Comparison of ENCODE assay signal across 26 cellular contexts in genomic region chr21:15077529-15077928, GRCh38. TPM values are rescaled to one million over a fixed set of nuclear protein-coding genes. Genes with fewer than 3 reads are reported as not detected.
A peak's percentile ranks its signal among the peaks of the same experiment; 100 is the strongest.
DNase-seq lines count a peak whose midpoint lies in the region; ATAC-seq, FAIRE-seq and TF ChIP-seq lines count a peak whose summit lies in the region.
"Had no signal": no experiment of that assay in that cellular context is flagged by ENCODE, and none has a peak within 500 bp of the region (broad histone marks: within the 10 kb centered on the region; RNA-seq: fewer than 3 reads in every experiment).

No MANE protein-coding gene starts in this region.

- no peak for TF ChIP-seq RAD21 in A549 (conservative IDR thresholded peaks at IDR 0.05 in 1 of 2, IDR thresholded peaks at IDR 0.05 in 1 of 2)
- no peak for TF ChIP-seq RAD21 in neural cell (conservative IDR thresholded peaks at IDR 0.05)

- no peaks in the 10 kb centered on the region for H3K79me2 ChIP-seq in neural cell (replicated peaks; ENCODE audit: insufficient read depth, low read length)

- CTCF ChIA-PET in A549 (lab: Yijun Ruan, JAX), result no interaction called here

- no peaks in the 10 kb centered on the region for H4K20me1 ChIP-seq in neural cell (ENCODE audit: insufficient read depth)
- H4K20me1 ChIP-seq: BLaER1 treated with 17β-estradiol and CSF1 and Interleukin-3, amounts not matched to agents 10 nM and 100 nM had no signal

- WGBS in A549 (ENCODE audit: missing lambda C conversion rate), result 90% methylated on average over 1 of the region's 1 CpG

- H3K4me2 ChIP-seq in A549 (no peak overlapping the region), neural cell (ENCODE audit: low read length) (peak overlapping the region; percentile 19)
- H3K4me2 ChIP-seq: BLaER1 treated with 17β-estradiol and CSF1 and Interleukin-3, amounts not matched to agents 10 nM and 100 nM had no signal

- no peak overlapping the region for H2AFZ ChIP-seq in neural cell (ENCODE audit: low read depth, low read length)
- H2AFZ ChIP-seq: GM23248 had no signal

- no peak overlapping the region for H3K9ac ChIP-seq in neural cell (ENCODE audit: low read length)
- H3K9ac ChIP-seq: BLaER1 treated with 17β-estradiol and CSF1 and Interleukin-3, amounts not matched to agents 10 nM and 100 nM; GM23248 had no signal

- POLR2A ChIA-PET in A549 (lab: Yijun Ruan, JAX), result no interaction called here

- peak; percentile 3 for DNase-seq in DMS 273 (lab: John Stamatoyannopoulos, UW; ENCODE audit: unreplicated experiment)
- DNase-seq in DMS 273 treated with DMSO at 0.1 percent for 48 hours (lab: John Stamatoyannopoulos, UW), result no peak
- no peak for DNase-seq in A549 (ENCODE audit: low read depth in 1 of 2, low spot score in 1 of 2)
- no peak for DNase-seq in WERI-Rb-1
- no peak for DNase-seq in globus pallidus (ENCODE audit: low spot score)
- DNase-seq: ACHN; AML-193; BE2C; CD4-positive, alpha-beta T cell; CD8-positive, alpha-beta memory T cell; DMS153; DMS79; EL; GDM1; GM23248; H7; HCEC 1CT had no signal

- H3K27me3 ChIP-seq in WERI-Rb-1 (ENCODE audit: insufficient read depth, low read depth, severe bottlenecking) (no peaks in the 10 kb centered on the region), neural cell (ENCODE audit: insufficient read depth, low read depth, low read length) (no peaks in the 10 kb centered on the region)
- H3K27me3 ChIP-seq: BE2C; BLaER1 treated with 17β-estradiol and CSF1 and Interleukin-3, amounts not matched to agents 10 nM and 100 nM had no signal

- H3K4me1 ChIP-seq in A549, result no peaks in the 10 kb centered on the region
- H3K4me1 ChIP-seq: BLaER1 treated with 17β-estradiol and CSF1 and Interleukin-3, amounts not matched to agents 10 nM and 100 nM had no signal

- FAIRE-seq in A549 (lab: Jason Lieb, UNC), result no peak
- FAIRE-seq: A204.1, D721Med, GM12878, GM19239, H1 had no signal

- H3F3A ChIP-seq in neural cell (ENCODE audit: insufficient read depth, low read length, poor library complexity, severe bottlenecking), result no peaks in the 10 kb centered on the region

- TF ChIP-seq EP300 in A549 (IDR thresholded peaks at IDR 0.05) (no peak), neural cell (conservative IDR thresholded peaks at IDR 0.05; ENCODE audit: poor library complexity, severe bottlenecking) (no peak)

- no peak overlapping the region for H3K4me3 ChIP-seq in A549
- H3K4me3 ChIP-seq in WERI-Rb-1 (ENCODE audit: low read depth, low read length), result no peak overlapping the region
- H3K4me3 ChIP-seq in neural cell (ENCODE audit: low read length), result peak overlapping the region; percentile 15
- H3K4me3 ChIP-seq: BLaER1 treated with 17β-estradiol and CSF1 and Interleukin-3, amounts not matched to agents 10 nM and 100 nM; GM12878; GM23248 had no signal

- H3K9me2 ChIP-seq in neural cell (ENCODE audit: insufficient read depth, low read length), result no peaks in the 10 kb centered on the region

- H3K36me3 ChIP-seq in WERI-Rb-1 (no peaks in the 10 kb centered on the region), neural cell (ENCODE audit: insufficient read depth, low read length) (no peaks in the 10 kb centered on the region)
- H3K36me3 ChIP-seq: BE2C; BLaER1 treated with 17β-estradiol and CSF1 and Interleukin-3, amounts not matched to agents 10 nM and 100 nM had no signal

- no peak overlapping the region for H3K27ac ChIP-seq in A549
- peak overlapping the region; percentile 71 for H3K27ac ChIP-seq in WERI-Rb-1
- no peak overlapping the region for H3K27ac ChIP-seq in neural cell (ENCODE audit: low read length)
- H3K27ac ChIP-seq: 22Rv1; BLaER1 treated with 17β-estradiol and CSF1 and Interleukin-3, amounts not matched to agents 10 nM and 100 nM; GM23248 had no signal

- no peaks in the 10 kb centered on the region for H3K9me3 ChIP-seq in A549
- H3K9me3 ChIP-seq in WERI-Rb-1 (ENCODE audit: severe bottlenecking), result no peaks in the 10 kb centered on the region
- H3K9me3 ChIP-seq in neural cell (ENCODE audit: low read length), result no peaks in the 10 kb centered on the region
- H3K9me3 ChIP-seq: BE2C had no signal

- no peak for TF ChIP-seq POLR2A in A549 (IDR thresholded peaks at IDR 0.05; ENCODE audit: low read length)

- ATAC-seq in A549 (no peak), HG03108 (IDR thresholded peaks at IDR 0.05; ENCODE audit: unreplicated experiment) (no peak)
- ATAC-seq: GM12878 had no signal

- TF ChIP-seq CTCF in A549 (IDR thresholded peaks at IDR 0.05), result no peak
- no peak for TF ChIP-seq CTCF in WERI-Rb-1 (IDR thresholded peaks at IDR 0.05; ENCODE audit: low read depth, low read length)
- TF ChIP-seq CTCF in neural cell (IDR thresholded peaks at IDR 0.05; ENCODE audit: poor library complexity, severe bottlenecking), result no peak

TF ChIP-seq in A549, 52 proteins besides CTCF, POLR2A, EP300 and RAD21:
- no peak for TF ChIP-seq GATA3 (IDR thresholded peaks at IDR 0.05; ENCODE audit: borderline replicate concordance)
- TF ChIP-seq BHLHE40 (IDR thresholded peaks at IDR 0.05; ENCODE audit: low read depth, low read length), result no peak
- TF ChIP-seq PHF8 (IDR thresholded peaks at IDR 0.05; ENCODE audit: borderline replicate concordance, low read depth), result no peak
- no peak for TF ChIP-seq FOSL2 (IDR thresholded peaks at IDR 0.05)
- no peak for TF ChIP-seq FOSL2 (CRISPR knock-in tag; IDR thresholded peaks at IDR 0.05)
- TF ChIP-seq RARB (CRISPR knock-in tag; IDR thresholded peaks at IDR 0.05), result no peak
- TF ChIP-seq NR3C1 (IDR thresholded peaks at IDR 0.05), result no peak
- peak; percentile 53 for TF ChIP-seq MAFK (IDR thresholded peaks at IDR 0.05; ENCODE audit: partially characterized antibody)
TF ChIP-seq in A549: peak in this region for 1.

TF ChIP-seq in neural cell, 6 proteins besides CTCF, POLR2A, EP300 and RAD21:
- TF ChIP-seq REST (IDR thresholded peaks at IDR 0.05; ENCODE audit: borderline replicate concordance) (no peak), POLR2AphosphoS5 (IDR thresholded peaks at IDR 0.05) (no peak), TAF1 (IDR thresholded peaks at IDR 0.05; ENCODE audit: low read depth) (no peak), MXI1 (conservative IDR thresholded peaks at IDR 0.05; ENCODE audit: poor library complexity, severe bottlenecking) (no peak), EZH2 (IDR thresholded peaks at IDR 0.05; ENCODE audit: borderline replicate concordance, insufficient read depth, low read length, poor library complexity, severe bottlenecking) (no peak), SMC3 (conservative IDR thresholded peaks at IDR 0.05; ENCODE audit: poor library complexity) (no peak)

RNA-seq across cellular contexts. Expression of gene NRIP1, which starts 12.7 kb away (rescaled TPM):
- polyA plus RNA-seq in A549 (2011; rRNA removed) (35.5 and 41.7 TPM in 2 replicates), A549 (2017; fragmentation: RNase III; extraction: RNeasy Plus Mini Kit Qiagen cat#74134 plus additional on column Dnase treatment) (18.9 to 22.8 TPM (median 18.9 TPM) in 3 replicates), neural cell (48.2 and 48.4 TPM in 2 replicates)
- polyA plus RNA-seq in A549 (2012; cell fraction: cytosol; rRNA removed), result 3.5 and 4.5 TPM in 2 replicates
- 2.9 and 4.0 TPM in 2 replicates for polyA plus RNA-seq in A549 (2012; cell fraction: nucleus; rRNA removed)
- 41.8 and 47.2 TPM in 2 replicates for polyA minus RNA-seq in A549 (2011; rRNA and poly(A)+ RNA removed)
- polyA minus RNA-seq in neural cell, result 235 and 284 TPM in 2 replicates
